25 cellular contexts compared by ENCODE assay signal in the genomic region with DNA sequence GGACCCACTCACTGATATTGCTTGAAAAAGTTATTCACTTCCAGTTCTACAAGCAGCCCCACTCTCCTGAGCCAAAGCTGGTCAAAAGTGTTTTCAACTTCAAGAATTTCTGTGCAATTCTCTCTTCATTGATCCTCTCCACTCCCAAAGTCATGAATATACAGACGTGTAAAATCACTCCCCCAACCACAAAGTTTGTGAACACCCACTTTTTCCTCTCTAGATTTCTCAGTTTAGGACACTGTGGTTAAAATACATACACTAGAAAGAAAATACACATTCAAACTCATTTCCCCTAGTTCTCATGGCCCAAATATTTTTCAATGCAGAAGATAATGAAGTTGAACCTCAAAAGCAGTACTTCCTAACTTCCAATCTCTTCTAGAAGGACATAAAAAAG.
A peak's percentile ranks its signal among the peaks of the same experiment; 100 is the strongest.
DNase-seq lines count a peak whose midpoint lies in the region; ATAC-seq, FAIRE-seq and TF ChIP-seq lines count a peak whose summit lies in the region.
"Had no signal": no experiment of that assay in that cellular context is flagged by ENCODE, and none has a peak within 500 bp of the region (broad histone marks: within the 10 kb centered on the region; RNA-seq: fewer than 3 reads in every experiment).

No MANE protein-coding gene starts in this region.

- H3K9me3 Mint-ChIP-seq in activated CD8-positive, alpha-beta T cell treated with anti-CD3 and anti-CD28 coated beads for 36 hours = no peaks in the 10 kb centered on the region
- H3K9me3 Mint-ChIP-seq in activated CD8-positive, alpha-beta T cell treated with anti-CD3 and anti-CD28 coated beads, Interleukin-2, amount 10 ng/mL, durations not matched to agents 7 days and 5 days (ENCODE audit: insufficient read depth) = no peaks in the 10 kb centered on the region
- H3K9me3 Mint-ChIP-seq in stimulated activated effector memory CD8-positive, alpha-beta T cell treated with anti-CD3 and anti-CD28 coated beads, Interleukin-12 subunit alpha, Interleukin-12 subunit beta, amount 100 ng/mL, for 72 hours = no peaks in the 10 kb centered on the region
- no peaks in the 10 kb centered on the region for H3K9me3 Mint-ChIP-seq in activated CD4-positive, alpha-beta memory T cell treated with anti-CD3 and anti-CD28 coated beads for 36 hours
- H3K9me3 Mint-ChIP-seq: memory B cell had no signal

- H3K4me3 Mint-ChIP-seq in activated CD8-positive, alpha-beta T cell treated with anti-CD3 and anti-CD28 coated beads for 36 hours = no peak overlapping the region
- no peak overlapping the region for H3K4me3 Mint-ChIP-seq in activated CD8-positive, alpha-beta T cell treated with anti-CD3 and anti-CD28 coated beads, Interleukin-2, amount 10 ng/mL, durations not matched to agents 7 days and 5 days
- no peak overlapping the region for H3K4me3 Mint-ChIP-seq in stimulated activated effector memory CD8-positive, alpha-beta T cell treated with anti-CD3 and anti-CD28 coated beads, Interleukin-12 subunit alpha, Interleukin-12 subunit beta, amount 100 ng/mL, for 72 hours
- H3K4me3 Mint-ChIP-seq in activated CD4-positive, alpha-beta memory T cell treated with anti-CD3 and anti-CD28 coated beads for 36 hours = no peak overlapping the region
- H3K4me3 Mint-ChIP-seq: brain, H9, memory B cell had no signal

- peak; percentile 30 for ATAC-seq in activated CD8-positive, alpha-beta T cell treated with anti-CD3 and anti-CD28 coated beads for 36 hours
- ATAC-seq in activated CD8-positive, alpha-beta T cell treated with anti-CD3 and anti-CD28 coated beads, Interleukin-2, amount 10 ng/mL, durations not matched to agents 7 days and 5 days = no peak
- ATAC-seq in GM19455 (IDR thresholded peaks at IDR 0.05; ENCODE audit: unreplicated experiment) = peak; percentile 63
- peak; percentile 84 for ATAC-seq in HG02885 (IDR thresholded peaks at IDR 0.05; ENCODE audit: poor library complexity, unreplicated experiment)
- peak; percentile 66 for ATAC-seq in stimulated activated effector memory CD8-positive, alpha-beta T cell treated with anti-CD3 and anti-CD28 coated beads, Interleukin-12 subunit alpha, Interleukin-12 subunit beta, amount 100 ng/mL, for 72 hours
- ATAC-seq: K562, left colon, psoas muscle, SK-N-SH treated with all-trans-retinoic acid at 6 μM for 48 hours had no signal

- H3K27ac Mint-ChIP-seq in activated CD8-positive, alpha-beta T cell treated with anti-CD3 and anti-CD28 coated beads for 36 hours = no peak overlapping the region
- no peak overlapping the region for H3K27ac Mint-ChIP-seq in activated CD8-positive, alpha-beta T cell treated with anti-CD3 and anti-CD28 coated beads, Interleukin-2, amount 10 ng/mL, durations not matched to agents 7 days and 5 days
- H3K27ac Mint-ChIP-seq in stimulated activated effector memory CD8-positive, alpha-beta T cell treated with anti-CD3 and anti-CD28 coated beads, Interleukin-12 subunit alpha, Interleukin-12 subunit beta, amount 100 ng/mL, for 72 hours = no peak overlapping the region
- H3K27ac Mint-ChIP-seq in activated CD4-positive, alpha-beta memory T cell treated with anti-CD3 and anti-CD28 coated beads for 36 hours = no peak overlapping the region
- H3K27ac Mint-ChIP-seq: brain, H9, memory B cell had no signal

- TF ChIP-seq CTCF in activated CD8-positive, alpha-beta T cell treated with anti-CD3 and anti-CD28 coated beads for 36 hours (IDR thresholded peaks at IDR 0.05) = no peak
- TF ChIP-seq CTCF in D721Med (IDR thresholded peaks at IDR 0.05; ENCODE audit: insufficient read depth, missing control alignments) = no peak

- no peaks in the 10 kb centered on the region for H3K27me3 Mint-ChIP-seq in activated CD8-positive, alpha-beta T cell treated with anti-CD3 and anti-CD28 coated beads for 36 hours
- H3K27me3 Mint-ChIP-seq in activated CD8-positive, alpha-beta T cell treated with anti-CD3 and anti-CD28 coated beads, Interleukin-2, amount 10 ng/mL, durations not matched to agents 7 days and 5 days (ENCODE audit: low read depth) = no peaks in the 10 kb centered on the region
- no peaks in the 10 kb centered on the region for H3K27me3 Mint-ChIP-seq in activated CD4-positive, alpha-beta memory T cell treated with anti-CD3 and anti-CD28 coated beads for 36 hours
- H3K27me3 Mint-ChIP-seq: memory B cell had no signal

- no peak for FAIRE-seq in D721Med (lab: Jason Lieb, UNC)
- FAIRE-seq: G401.6, K562 had no signal

- H3K4me1 Mint-ChIP-seq in activated CD8-positive, alpha-beta T cell treated with anti-CD3 and anti-CD28 coated beads for 36 hours (ENCODE audit: low read depth) = peaks cover 15% of the 10 kb centered on the region
- peaks cover 21% of the 10 kb centered on the region for H3K4me1 Mint-ChIP-seq in activated CD8-positive, alpha-beta T cell treated with anti-CD3 and anti-CD28 coated beads, Interleukin-2, amount 10 ng/mL, durations not matched to agents 7 days and 5 days (ENCODE audit: low read depth)
- H3K4me1 Mint-ChIP-seq in stimulated activated effector memory CD8-positive, alpha-beta T cell treated with anti-CD3 and anti-CD28 coated beads, Interleukin-12 subunit alpha, Interleukin-12 subunit beta, amount 100 ng/mL, for 72 hours = peaks cover 19% of the 10 kb centered on the region
- peaks cover 13% of the 10 kb centered on the region for H3K4me1 Mint-ChIP-seq in activated CD4-positive, alpha-beta memory T cell treated with anti-CD3 and anti-CD28 coated beads for 36 hours (ENCODE audit: low read depth)
- H3K4me1 Mint-ChIP-seq: brain, H9 had no signal

- no peaks in the 10 kb centered on the region for H3K36me3 Mint-ChIP-seq in activated CD8-positive, alpha-beta T cell treated with anti-CD3 and anti-CD28 coated beads for 36 hours (ENCODE audit: low read depth)
- peaks cover 2% of the 10 kb centered on the region for H3K36me3 Mint-ChIP-seq in activated CD8-positive, alpha-beta T cell treated with anti-CD3 and anti-CD28 coated beads, Interleukin-2, amount 10 ng/mL, durations not matched to agents 7 days and 5 days (ENCODE audit: low read depth)
- no peaks in the 10 kb centered on the region for H3K36me3 Mint-ChIP-seq in stimulated activated effector memory CD8-positive, alpha-beta T cell treated with anti-CD3 and anti-CD28 coated beads, Interleukin-12 subunit alpha, Interleukin-12 subunit beta, amount 100 ng/mL, for 72 hours
- no peaks in the 10 kb centered on the region for H3K36me3 Mint-ChIP-seq in activated CD4-positive, alpha-beta memory T cell treated with anti-CD3 and anti-CD28 coated beads for 36 hours
- H3K36me3 Mint-ChIP-seq: brain, memory B cell had no signal

- CTCF ChIA-PET in activated CD8-positive, alpha-beta T cell treated with anti-CD3 and anti-CD28 coated beads for 36 hours (lab: Charles Lee) = no interaction called here
- CTCF ChIA-PET in activated CD8-positive, alpha-beta T cell treated with anti-CD3 and anti-CD28 coated beads, Interleukin-2, amount 10 ng/mL, durations not matched to agents 7 days and 5 days (lab: Charles Lee) = interaction anchor here (0.7 kb wide), 1 partner anchor 31 kb away, joined by 3 read pairs; no protein-coding TSS in a partner anchor
- CTCF ChIA-PET in activated CD4-positive, alpha-beta memory T cell treated with anti-CD3 and anti-CD28 coated beads for 36 hours (lab: Charles Lee) = interaction anchor here (0.8 kb wide), 1 partner anchor 202 kb away, joined by 3 read pairs; no protein-coding TSS in a partner anchor

- no peak for DNase-seq in activated CD8-positive, alpha-beta T cell treated with anti-CD3 and anti-CD28 coated beads for 36 hours
- no peak for DNase-seq in activated CD8-positive, alpha-beta T cell treated with anti-CD3 and anti-CD28 coated beads, Interleukin-2, amount 10 ng/mL, durations not matched to agents 7 days and 5 days
- DNase-seq in stimulated activated effector memory CD8-positive, alpha-beta T cell treated with anti-CD3 and anti-CD28 coated beads, Interleukin-12 subunit alpha, Interleukin-12 subunit beta, amount 100 ng/mL, for 72 hours (ENCODE audit: low spot score in 2 of 2) = no peak
- DNase-seq in D721Med (ENCODE audit: insufficient read length, low spot score) = no peak
- DNase-seq in activated CD4-positive, alpha-beta memory T cell treated with anti-CD3 and anti-CD28 coated beads for 36 hours = no peak
- no peak for DNase-seq in NCI-H82 (lab: John Stamatoyannopoulos, UW)
- DNase-seq: 8988T; activated CD4-positive, alpha-beta T cell treated with anti-CD3 and anti-CD28 coated beads, Interleukin-2, amount 50 U/mL, for 1 hour; activated gamma-delta T cell treated with Interleukin-2 at 50 U/mL for 16 hours; adrenal gland; DMS53; H9; left colon; NCI-H2081 treated with DMSO at 0.1 percent for 48 hours; OCI-M1; psoas muscle; stimulated activated CD8-positive, alpha-beta memory T cell treated with anti-CD3 and anti-CD28 coated beads, Interleukin-4, amount 100 ng/mL, for 48 hours; WERI-Rb-1 had no signal

- POLR2A ChIA-PET in activated CD8-positive, alpha-beta T cell treated with anti-CD3 and anti-CD28 coated beads for 36 hours (lab: Charles Lee) = no interaction called here
- POLR2A ChIA-PET in activated CD8-positive, alpha-beta T cell treated with anti-CD3 and anti-CD28 coated beads, Interleukin-2, amount 10 ng/mL, durations not matched to agents 7 days and 5 days (lab: Charles Lee) = no interaction called here
- POLR2A ChIA-PET in activated CD4-positive, alpha-beta memory T cell treated with anti-CD3 and anti-CD28 coated beads for 36 hours (lab: Charles Lee) = no interaction called here

- intact Hi-C loops in activated CD8-positive, alpha-beta T cell treated with anti-CD3 and anti-CD28 coated beads for 36 hours (cut with micrococcal nuclease) = no loop called here
- intact Hi-C loops in activated CD4-positive, alpha-beta memory T cell treated with anti-CD3 and anti-CD28 coated beads for 36 hours (cut with micrococcal nuclease) = no loop called here
